ENCODE assay signal across 10 cellular contexts in genomic region chr7:48009954-48010353, GRCh38. TPM values are rescaled to one million over a fixed set of nuclear protein-coding genes. Genes with fewer than 3 reads are reported as not detected.
"Had no signal": no experiment of that assay in that cellular context is flagged by ENCODE, and none has a peak within 500 bp of the region (broad histone marks: within the 10 kb centered on the region; RNA-seq: fewer than 3 reads in every experiment).

No MANE protein-coding gene starts in this region.

- H3K4me3 ChIP-seq: GM23248, HAP-1, K562 had no signal

- H3K9me3 Mint-ChIP-seq: HFFc6 had no signal

- ATAC-seq: HCT116, K562 had no signal

- H2AFZ ChIP-seq: GM23248 had no signal

- H3K27ac Mint-ChIP-seq: HFFc6 had no signal

- H3K36me3 ChIP-seq: HAP-1 had no signal

- H3K9ac ChIP-seq: GM23248 had no signal

- H3K9me3 ChIP-seq: HAP-1 had no signal

- H3K27ac ChIP-seq: GM23248 had no signal

- DNase-seq: GM23248, GOT3, HFFc6, IMR-90, KG1 had no signal

- H3K4me3 Mint-ChIP-seq: HFFc6 had no signal

- FAIRE-seq: K562 had no signal

RNA-seq across cellular contexts. Expression of gene SUN3, which starts 19.0 kb away (rescaled TPM):
- total RNA-seq: GM23248, H7, HT-29, IMR-90, K562 had no signal
- polyA plus RNA-seq: GM23248, IMR-90 had no signal

RNA-seq across cellular contexts. Expression of gene C7orf57, which starts 25.4 kb away (rescaled TPM):
- total RNA-seq: GM23248, HT-29, IMR-90, K562 had no signal
- polyA plus RNA-seq: GM23248, IMR-90, K562 had no signal
